Comparison of ENCODE assay signal across 1 cellular context in genomic region chr3:52345521-52346110, GRCh38.
TF ChIP-seq lines count a peak whose summit lies in the region.

No MANE protein-coding gene starts in this region.

TF ChIP-seq in K562, 482 proteins besides CTCF, POLR2A, EP300 and RAD21 (continued from another document):
- TF ChIP-seq ATF3 (IDR thresholded peaks at IDR 0.05) (0 out of 2 replicates have a peak, but pooled peaks have one; percentile 12), ATF3 (CRISPR knock-in tag; conservative IDR thresholded peaks at IDR 0.05) (no peak)
